ENCODE assay signal across 10 cellular contexts in genomic region chr13:94526956-94527355, GRCh38. TPM values are rescaled to one million over a fixed set of nuclear protein-coding genes. Genes with fewer than 3 reads are reported as not detected.
"Had no signal": no experiment of that assay in that cellular context is flagged by ENCODE, and none has a peak within 500 bp of the region (broad histone marks: within the 10 kb centered on the region; RNA-seq: fewer than 3 reads in every experiment).

No MANE protein-coding gene starts in this region.

RNA-seq across cellular contexts. Expression of gene DCT, which starts 47.5 kb away (rescaled TPM):
- total RNA-seq: activated CD4-positive, alpha-beta T cell treated with anti-CD3 and anti-CD28 coated beads, Interleukin-2, amount 10 ng/mL, durations not matched to agents 24 days and 14 days; activated T-helper 1 cell treated with anti-CD3 and anti-CD28 coated beads, Interleukin-12 subunit alpha, Interleukin-12 subunit beta, Interleukin-2, Interleukin-4 antibody, amounts not matched to agents 30 ng/mL and 10 ng/mL and 1 ng/mL, durations not matched to agents 14 hours and 24 hours and 36 hours; activated T-helper 2 cell treated with anti-CD3 and anti-CD28 coated beads, Interferon-gamma antibody, Interleukin-2, Interleukin-4, amounts not matched to agents 10 μg/mL and 5 μg/mL and 100 μg/mL, durations not matched to agents 14 hours and 24 hours and 36 hours; chondrocyte; dermis blood vessel endothelial cell; endothelial cell of umbilical vein; esophagus squamous epithelium; fibroblast of villous mesenchyme; glomerular endothelial cell had no signal
- polyA plus RNA-seq: endothelial cell of umbilical vein, fibroblast of lung had no signal
